34 cellular contexts compared by ENCODE assay signal in the genomic region with DNA sequence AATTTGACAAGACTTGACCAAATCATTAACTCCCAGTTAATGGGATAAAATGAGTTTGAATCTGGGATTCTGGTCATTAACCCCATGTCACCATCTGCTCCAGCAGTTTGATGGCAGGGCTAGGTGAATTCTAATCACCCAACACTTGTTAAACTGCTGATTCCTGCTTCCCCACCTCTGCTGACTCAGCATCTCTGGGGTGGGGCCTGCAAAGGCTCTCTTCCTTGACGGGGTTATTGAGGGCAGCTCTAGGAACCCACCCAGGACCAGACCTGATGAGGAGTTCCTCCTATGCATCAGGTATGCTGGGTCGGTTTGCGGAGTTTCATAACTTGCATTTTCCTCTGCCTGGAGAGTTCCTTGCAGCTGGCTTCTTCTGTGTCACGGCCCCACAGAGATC.
"Had no signal": no experiment of that assay in that cellular context is flagged by ENCODE, and none has a peak within 500 bp of the region (broad histone marks: within the 10 kb centered on the region; RNA-seq: fewer than 3 reads in every experiment).

No MANE protein-coding gene starts in this region.

- H3K4me3 ChIP-seq: adrenal gland, body of pancreas, breast epithelium, Peyer's patch, SJSA1 had no signal

- H3K4me3 Mint-ChIP-seq: activated CD4-positive, alpha-beta T cell treated with anti-CD3 and anti-CD28 coated beads for 36 hours; activated CD4-positive, alpha-beta T cell treated with anti-CD3 and anti-CD28 coated beads, Interleukin-2, amount 10 ng/mL, durations not matched to agents 7 days and 5 days; activated CD8-positive, alpha-beta T cell treated with anti-CD3 and anti-CD28 coated beads, Interleukin-2, amount 10 ng/mL, durations not matched to agents 7 days and 5 days; activated naive CD4-positive, alpha-beta T cell treated with anti-CD3 and anti-CD28 coated beads for 36 hours; activated T-cell treated with anti-CD3 and anti-CD28 coated beads, Interleukin-2, amount 50 U/mL, for 24 hours; T-helper 1 cell treated with Interleukin-12 subunit alpha and Interleukin-12 subunit beta and Interleukin-4 antibody, amounts not matched to agents 30 μg/mL and 1 μg/mL, for 36 hours; T-helper 2 cell treated with Interferon-gamma antibody and Interleukin-4, amounts not matched to agents 5 μg/mL and 100 μg/mL, for 36 hours; WTC11 had no signal

- H3K27me3 ChIP-seq: body of pancreas had no signal

- DNase-seq: activated CD4-positive, alpha-beta T cell treated with anti-CD3 and anti-CD28 coated beads for 36 hours; activated CD4-positive, alpha-beta T cell treated with anti-CD3 and anti-CD28 coated beads, Interleukin-2, amount 10 ng/mL, durations not matched to agents 7 days and 5 days; activated CD4-positive, alpha-beta T cell treated with anti-CD3 and anti-CD28 coated beads, Interleukin-2, amount 50 U/mL, for 48 hours; activated CD8-positive, alpha-beta T cell treated with anti-CD3 and anti-CD28 coated beads, Interleukin-2, amount 10 ng/mL, durations not matched to agents 7 days and 5 days; activated gamma-delta T cell treated with Interleukin-2 at 50 U/mL for 16 hours; activated naive CD4-positive, alpha-beta T cell treated with anti-CD3 and anti-CD28 coated beads for 36 hours; activated T-cell treated with anti-CD3 and anti-CD28 coated beads, Interleukin-2, amount 50 U/mL, for 24 hours; adrenal gland; body of pancreas; NCI-H1092 treated with DMSO at 0.1 percent for 48 hours; NCI-H1417; NCI-H146; NCI-H187; NCI-H2029 treated with DMSO at 0.1 percent for 48 hours; NCI-H2107; NCI-H2171; NCI-H510A; NCI-H526; NCI-H774; PC-3; Peyer's patch; RPMI8226; SHP77 treated with DMSO at 0.1 percent for 48 hours; SK-N-SH had no signal

- ATAC-seq: activated CD4-positive, alpha-beta T cell treated with anti-CD3 and anti-CD28 coated beads for 36 hours; activated CD4-positive, CD25-positive, alpha-beta regulatory T cell treated with anti-CD3 and anti-CD28 coated beads, Interleukin-2, amount 50 U/mL, for 24 hours; activated CD8-positive, alpha-beta T cell treated with anti-CD3 and anti-CD28 coated beads, Interleukin-2, amount 10 ng/mL, durations not matched to agents 7 days and 5 days; activated naive CD4-positive, alpha-beta T cell treated with anti-CD3 and anti-CD28 coated beads, Interleukin-2, amount 50 U/mL, for 72 hours; body of pancreas; PC-3; WTC11 had no signal

- H3K27ac Mint-ChIP-seq: activated CD4-positive, alpha-beta T cell treated with anti-CD3 and anti-CD28 coated beads for 36 hours; activated CD4-positive, alpha-beta T cell treated with anti-CD3 and anti-CD28 coated beads, Interleukin-2, amount 10 ng/mL, durations not matched to agents 7 days and 5 days; activated CD8-positive, alpha-beta T cell treated with anti-CD3 and anti-CD28 coated beads, Interleukin-2, amount 10 ng/mL, durations not matched to agents 7 days and 5 days; activated naive CD4-positive, alpha-beta T cell treated with anti-CD3 and anti-CD28 coated beads for 36 hours; activated naive CD4-positive, alpha-beta T cell treated with anti-CD3 and anti-CD28 coated beads, Interleukin-2, amount 50 U/mL, for 72 hours; activated T-cell treated with anti-CD3 and anti-CD28 coated beads, Interleukin-2, amount 50 U/mL, for 24 hours; activated T-helper 2 cell treated with anti-CD3 and anti-CD28 coated beads, Interferon-gamma antibody, Interleukin-2, Interleukin-4, amounts not matched to agents 10 μg/mL and 5 μg/mL and 100 μg/mL, durations not matched to agents 14 hours and 24 hours and 36 hours; T-helper 1 cell treated with Interleukin-12 subunit alpha and Interleukin-12 subunit beta and Interleukin-4 antibody, amounts not matched to agents 30 μg/mL and 1 μg/mL, for 36 hours; T-helper 2 cell treated with Interferon-gamma antibody and Interleukin-4, amounts not matched to agents 5 μg/mL and 100 μg/mL, for 36 hours; WTC11 had no signal

- FAIRE-seq: astrocyte, TTC549 had no signal

- H3K4me2 ChIP-seq: SK-N-SH had no signal

- H3K9ac ChIP-seq: SK-N-SH had no signal

- H3K4me1 ChIP-seq: adrenal gland, body of pancreas, breast epithelium, Peyer's patch, SJSA1 had no signal

- H3K27ac ChIP-seq: adrenal gland, body of pancreas, breast epithelium, Peyer's patch, SJSA1 had no signal

- H3K9me3 Mint-ChIP-seq: activated naive CD4-positive, alpha-beta T cell treated with anti-CD3 and anti-CD28 coated beads for 36 hours; activated T-cell treated with anti-CD3 and anti-CD28 coated beads, Interleukin-2, amount 50 U/mL, for 24 hours; activated T-helper 2 cell treated with anti-CD3 and anti-CD28 coated beads, Interferon-gamma antibody, Interleukin-2, Interleukin-4, amounts not matched to agents 10 μg/mL and 5 μg/mL and 100 μg/mL, durations not matched to agents 14 hours and 24 hours and 36 hours; T-helper 1 cell treated with Interleukin-12 subunit alpha and Interleukin-12 subunit beta and Interleukin-4 antibody, amounts not matched to agents 30 μg/mL and 1 μg/mL, for 36 hours; T-helper 2 cell treated with Interferon-gamma antibody and Interleukin-4, amounts not matched to agents 5 μg/mL and 100 μg/mL, for 36 hours; WTC11 had no signal

- H3K4me1 Mint-ChIP-seq: activated CD4-positive, alpha-beta T cell treated with anti-CD3 and anti-CD28 coated beads, Interleukin-2, amount 10 ng/mL, durations not matched to agents 7 days and 5 days had no signal

- H3K9me3 ChIP-seq: adrenal gland, body of pancreas, Peyer's patch, SJSA1, SK-N-SH had no signal

- H3K36me3 ChIP-seq: adrenal gland, breast epithelium, Peyer's patch, SJSA1 had no signal
